Comparison of ENCODE assay signal across 19 cellular contexts in the genomic region with DNA sequence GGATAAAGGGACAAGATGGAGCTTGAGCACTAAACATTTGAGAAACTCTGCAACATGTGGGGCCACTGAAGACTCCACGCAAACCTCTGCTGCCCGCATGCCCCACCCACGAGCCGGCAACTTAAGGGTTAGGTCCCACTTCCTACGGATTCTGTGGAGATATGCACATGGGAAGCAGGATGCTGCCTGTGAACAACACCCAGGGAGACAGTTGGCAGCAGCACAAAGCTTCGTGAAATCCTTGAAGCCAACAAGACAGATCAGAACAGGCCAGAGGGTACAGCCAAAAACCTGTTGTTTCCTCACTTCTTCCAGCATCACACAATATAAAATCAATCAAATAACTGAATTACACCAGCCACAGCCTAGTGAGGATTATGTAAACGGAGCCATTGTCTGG.
DNase-seq lines count a peak whose midpoint lies in the region; ATAC-seq, FAIRE-seq and TF ChIP-seq lines count a peak whose summit lies in the region.
"Had no signal": no experiment of that assay in that cellular context is flagged by ENCODE, and none has a peak within 500 bp of the region (broad histone marks: within the 10 kb centered on the region; RNA-seq: fewer than 3 reads in every experiment).

No MANE protein-coding gene starts in this region.

- peak in 1 of 2 donors; percentile 25 for ATAC-seq in gastrocnemius medialis
- no peak for ATAC-seq in GM21576 (IDR thresholded peaks at IDR 0.05; ENCODE audit: unreplicated experiment)
- ATAC-seq in heart left ventricle = no peak
- ATAC-seq: Panc1, Right ventricle myocardium inferior had no signal

- no peaks in the 10 kb centered on the region for H3K36me3 Mint-ChIP-seq in nephron (ENCODE audit: low read depth)

- H3K4me3 ChIP-seq in HEK293 (ENCODE audit: low read depth, low read length) = no peak overlapping the region
- no peak overlapping the region for H3K4me3 ChIP-seq in bronchial epithelial cell (ENCODE audit: low read depth, low read length)
- H3K4me3 ChIP-seq in gastrocnemius medialis = no peak overlapping the region
- H3K4me3 ChIP-seq in heart left ventricle = no peak overlapping the region

- peaks cover 39% of the 10 kb centered on the region for H3K4me1 Mint-ChIP-seq in nephron

- TF ChIP-seq CTCF in HEK293 (tag by site-specific recombination; IDR thresholded peaks at IDR 0.05) = no peak
- TF ChIP-seq CTCF in bronchial epithelial cell (IDR thresholded peaks at IDR 0.05; ENCODE audit: insufficient read depth, low read length, severe bottlenecking) = no peak
- no peak for TF ChIP-seq CTCF in nephron (IDR thresholded peaks at IDR 0.05; ENCODE audit: unreplicated experiment in 3 of 3)
- TF ChIP-seq CTCF in gastrocnemius medialis (IDR thresholded peaks at IDR 0.05 in 4 of 5, conservative IDR thresholded peaks at IDR 0.05 in 1 of 5) = no peak
- no peak for TF ChIP-seq CTCF in heart left ventricle (IDR thresholded peaks at IDR 0.05)

- in situ Hi-C loops in gastrocnemius medialis (cut with MboI; ENCODE audit: low sequenced_read_pairs in 4 of 4) = no loop called here

- no peaks in the 10 kb centered on the region for H3K27me3 ChIP-seq in bronchial epithelial cell (ENCODE audit: control insufficient read depth, insufficient read depth, low read length)
- H3K27me3 ChIP-seq in gastrocnemius medialis = no peaks in the 10 kb centered on the region
- H3K27me3 ChIP-seq in heart left ventricle = no peaks in the 10 kb centered on the region
- H3K27me3 ChIP-seq: BE2C had no signal

- peak overlapping the region in 2 of 3 experiments; percentile 52 to 57 for H3K27ac Mint-ChIP-seq in nephron
- H3K27ac Mint-ChIP-seq: CD4-positive, alpha-beta T cell had no signal

- 41 to 58% (median 48%) methylated on average over 7 of the region's 7 CpGs for WGBS in heart left ventricle, 4 donors

- CTCF ChIA-PET in HEK293 (lab: Yijun Ruan, JAX) = interaction anchor here (0.5 kb wide), 1 partner anchor 285 kb away, joined by 5 read pairs; no protein-coding TSS in a partner anchor

- H3K36me3 ChIP-seq in HEK293 (ENCODE audit: control insufficient read depth in 2 of 2, insufficient read depth in 1 of 2, low read length in 2 of 2) (no peaks in the 10 kb centered on the region), bronchial epithelial cell (ENCODE audit: control insufficient read depth, insufficient read depth, low read length) (no peaks in the 10 kb centered on the region), gastrocnemius medialis (no peaks in the 10 kb centered on the region), heart left ventricle (no peaks in the 10 kb centered on the region)
- H3K36me3 ChIP-seq: BE2C had no signal

- FAIRE-seq in bronchial epithelial cell (lab: Jason Lieb, UNC) = peak; percentile 70

- intact Hi-C loops in gastrocnemius medialis (cut with DNase I; ENCODE audit: low total_unique reads) (no loop called here), heart left ventricle (cut with DNase I) (no loop called here)

- H3K9me3 ChIP-seq in HEK293 (ENCODE audit: control insufficient read depth, insufficient read depth, low read depth, low read length) (no peaks in the 10 kb centered on the region), gastrocnemius medialis (no peaks in the 10 kb centered on the region), heart left ventricle (peaks cover 0 to 11% (median 0%) of the 10 kb centered on the region in 12 donors)
- H3K9me3 ChIP-seq: BE2C had no signal

- H3K4me1 ChIP-seq in HEK293 (ENCODE audit: control insufficient read depth, insufficient read depth, low read length) (peaks cover 5% of the 10 kb centered on the region), gastrocnemius medialis (peaks cover 11% of the 10 kb centered on the region in 2 donors), heart left ventricle (peaks cover 0 to 20% (median 2%) of the 10 kb centered on the region in 12 donors)

- POLR2A ChIA-PET in HEK293 (lab: Yijun Ruan, JAX) = no interaction called here

- H3K9me3 Mint-ChIP-seq in nephron = peaks cover 8% of the 10 kb centered on the region
- H3K9me3 Mint-ChIP-seq: CD4-positive, alpha-beta T cell had no signal

- H3K27ac ChIP-seq in HEK293 (ENCODE audit: extremely low read depth, low read depth, low read length) (no peak overlapping the region), gastrocnemius medialis (no peak overlapping the region), heart left ventricle (no peak overlapping the region)

- DNase-seq in bronchial epithelial cell (ENCODE audit: low read depth) = no peak
- peak; percentile 23 to 41 for DNase-seq in gastrocnemius medialis
- DNase-seq in stimulated activated CD8-positive, alpha-beta memory T cell treated with anti-CD3 and anti-CD28 coated beads, Interleukin-4, amount 100 ng/mL, for 48 hours = no peak
- DNase-seq in UCSD-AML1 (lab: John Stamatoyannopoulos, UW; ENCODE audit: unreplicated experiment) = no peak
- DNase-seq in heart left ventricle = no peak
- DNase-seq: BE2C; CD4-positive, alpha-beta T cell; EL; GOT3; KBM-7; NCI-H1048; NCI-H2081 treated with DMSO at 0.1 percent for 48 hours; NCI-H510A treated with DMSO at 0.1 percent for 48 hours; NCI-H82 had no signal

- TF ChIP-seq POLR2A in gastrocnemius medialis (IDR thresholded peaks at IDR 0.05) = no peak
- no peak for TF ChIP-seq POLR2A in heart left ventricle (IDR thresholded peaks at IDR 0.05)

- no peak overlapping the region for H3K4me3 Mint-ChIP-seq in nephron
- H3K4me3 Mint-ChIP-seq: CD4-positive, alpha-beta T cell had no signal

- H3K27me3 Mint-ChIP-seq in nephron (ENCODE audit: low read depth) = peaks cover 3% of the 10 kb centered on the region
- H3K27me3 Mint-ChIP-seq: CD4-positive, alpha-beta T cell had no signal

TF ChIP-seq in HEK293, 187 proteins besides CTCF, POLR2A, EP300 and RAD21:
- TF ChIP-seq, protein P1, sequence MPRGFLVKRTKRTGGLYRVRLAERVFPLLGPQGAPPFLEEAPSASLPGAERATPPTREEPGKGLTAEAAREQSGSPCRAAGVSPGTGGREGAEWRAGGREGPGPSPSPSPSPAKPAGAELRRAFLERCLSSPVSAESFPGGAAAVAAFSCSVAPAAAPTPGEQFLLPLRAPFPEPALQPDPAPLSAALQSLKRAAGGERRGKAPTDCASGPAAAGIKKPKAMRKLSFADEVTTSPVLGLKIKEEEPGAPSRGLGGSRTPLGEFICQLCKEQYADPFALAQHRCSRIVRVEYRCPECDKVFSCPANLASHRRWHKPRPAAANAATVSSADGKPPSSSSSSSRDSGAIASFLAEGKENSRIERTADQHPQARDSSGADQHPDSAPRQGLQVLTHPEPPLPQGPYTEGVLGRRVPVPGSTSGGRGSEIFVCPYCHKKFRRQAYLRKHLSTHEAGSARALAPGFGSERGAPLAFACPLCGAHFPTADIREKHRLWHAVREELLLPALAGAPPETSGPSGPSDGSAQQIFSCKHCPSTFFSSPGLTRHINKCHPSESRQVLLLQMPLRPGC (tag by site-specific recombination; IDR thresholded peaks at IDR 0.05) = no peak
- TF ChIP-seq ZNF366 (tag by site-specific recombination; conservative IDR thresholded peaks at IDR 0.05) (no peak), ZNF626 (tag by site-specific recombination; IDR thresholded peaks at IDR 0.05) (no peak), ZFHX2 (tag by site-specific recombination; conservative IDR thresholded peaks at IDR 0.05) (0 out of 2 replicates have a peak, but pooled peaks have one; percentile 14), ZFP41 (tag by site-specific recombination; IDR thresholded peaks at IDR 0.05; ENCODE audit: borderline replicate concordance) (no peak), SCRT1 (tag by site-specific recombination; IDR thresholded peaks at IDR 0.05; ENCODE audit: borderline replicate concordance) (no peak), ZNF585B (tag by site-specific recombination; IDR thresholded peaks at IDR 0.05) (no peak), ZNF416 (tag by site-specific recombination; IDR thresholded peaks at IDR 0.05) (no peak), ZNF155 (tag by site-specific recombination; IDR thresholded peaks at IDR 0.05) (no peak)
TF ChIP-seq in HEK293: peak in this region for 1.

Comparison
In these comparisons a context has a peak if more than half of its experiments do, and no peak if none do; other contexts are left out.
1. DNase-seq: peak in gastrocnemius medialis (2 of 2); none in bronchial epithelial cell (single experiment), stimulated activated CD8-positive, alpha-beta memory T cell treated with anti-CD3 and anti-CD28 coated beads, Interleukin-4, amount 100 ng/mL, for 48 hours (single experiment), UCSD-AML1 (single experiment) and heart left ventricle (0 of 5).